Comparison of ENCODE assay signal across 25 cellular contexts in the genomic region with DNA sequence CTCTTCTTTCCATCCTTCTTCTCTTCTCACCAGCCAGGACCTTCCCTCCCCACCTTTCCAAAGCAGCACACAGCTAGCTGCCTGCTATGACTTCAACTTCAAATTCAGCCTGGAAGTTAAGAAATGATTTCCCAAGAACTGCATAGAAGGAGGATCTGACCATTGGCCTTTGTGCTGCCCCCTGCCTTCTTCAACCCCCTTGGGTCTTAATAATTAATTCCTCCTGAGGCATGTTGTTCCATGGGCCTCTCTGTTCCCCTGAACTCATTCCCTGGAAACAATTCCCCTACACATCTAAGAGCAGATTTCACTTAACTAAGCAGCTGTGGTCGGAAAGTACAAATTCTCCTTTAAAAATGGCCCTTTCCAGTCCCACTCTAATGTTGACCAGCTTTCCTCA.
"Had no signal": no experiment of that assay in that cellular context is flagged by ENCODE, and none has a peak within 500 bp of the region (broad histone marks: within the 10 kb centered on the region; RNA-seq: fewer than 3 reads in every experiment).

No MANE protein-coding gene starts in this region.

- H3K27me3 ChIP-seq: body of pancreas, cardiac muscle cell, tibial artery had no signal

- DNase-seq: activated B cell treated with CpG ODN at 0.5 μM for 24 hours; activated CD4-positive, alpha-beta T cell treated with anti-CD3 and anti-CD28 coated beads for 36 hours; activated CD4-positive, alpha-beta T cell treated with anti-CD3 and anti-CD28 coated beads, Interleukin-2, amount 50 U/mL, for 4 hours; activated CD8-positive, alpha-beta memory T cell treated with anti-CD3 and anti-CD28 coated beads for 24 hours; activated CD8-positive, alpha-beta memory T cell treated with anti-CD3 and anti-CD28 coated beads, Interleukin-2, amount 50 U/mL, for 4 hours; activated naive CD4-positive, alpha-beta T cell treated with Interleukin-2 at 50 U/mL for 16 hours; activated naive CD8-positive, alpha-beta T cell treated with anti-CD3 and anti-CD28 coated beads, Interleukin-2, amount 50 U/mL, for 24 hours; activated T-cell treated with anti-CD3 and anti-CD28 coated beads, Interleukin-2, amount 50 U/mL, for 4 hours; dermis blood vessel endothelial cell; effector memory CD4-positive, alpha-beta T cell; hippocampal formation; kidney glomerular epithelial cell; nephron progenitor cell; nucleus accumbens; posterior cingulate gyrus; spleen; stimulated activated CD4-positive, alpha-beta T cell treated with anti-CD3 and anti-CD28 coated beads, Interleukin-4, amount 100 ng/mL, for 24 hours; stimulated activated naive CD8-positive, alpha-beta T cell treated with anti-CD3 and anti-CD28 coated beads, Interleukin-15, Interleukin-2, amounts not matched to agents 100 U/mL and 50 U/mL, for 24 hours; SW 1271; T-helper 17 cell; tibial artery had no signal

- H3K27ac ChIP-seq: body of pancreas, cardiac muscle cell, SK-N-MC, spleen, tibial artery had no signal

- H3K4me1 ChIP-seq: body of pancreas, spleen had no signal

- H3K36me3 ChIP-seq: cardiac muscle cell, spleen, tibial artery had no signal

- H3K9me3 ChIP-seq: body of pancreas, spleen, tibial artery had no signal

- H3K4me3 ChIP-seq: body of pancreas, cardiac muscle cell, SK-N-MC, spleen, tibial artery had no signal

- ATAC-seq: activated CD4-positive, alpha-beta T cell treated with anti-CD3 and anti-CD28 coated beads for 36 hours; activated naive CD8-positive, alpha-beta T cell treated with anti-CD3 and anti-CD28 coated beads, Interleukin-2, amount 50 U/mL, for 24 hours; activated T-cell treated with anti-CD3 and anti-CD28 coated beads, Interleukin-2, amount 50 U/mL, for 4 hours; body of pancreas; esophagus mucosa; stimulated activated naive CD8-positive, alpha-beta T cell treated with anti-CD3 and anti-CD28 coated beads, Interleukin-15, Interleukin-2, amounts not matched to agents 100 U/mL and 50 U/mL, for 24 hours; T-helper 17 cell had no signal
